Comparison of ENCODE assay signal across 29 cellular contexts in genomic region chr14:55908071-55908470, GRCh38.
"Had no signal": no experiment of that assay in that cellular context is flagged by ENCODE, and none has a peak within 500 bp of the region (broad histone marks: within the 10 kb centered on the region; RNA-seq: fewer than 3 reads in every experiment).

No MANE protein-coding gene starts in this region.

- H3K4me1 Mint-ChIP-seq: stimulated activated effector memory CD8-positive, alpha-beta T cell treated with anti-CD3 and anti-CD28 coated beads, Interleukin-12 subunit alpha, Interleukin-12 subunit beta, amount 100 ng/mL, for 72 hours; stimulated activated memory B cell treated with anti-CD40 and anti-IgM and Interleukin-4, amounts not matched to agents 10 μg/mL and 1 μg/mL and 100 μg/mL, for 72 hours; stimulated activated naive B cell treated with anti-CD40 and anti-IgM and Interleukin-4, amounts not matched to agents 10 μg/mL and 1 μg/mL and 100 μg/mL, for 72 hours; stimulated activated naive CD8-positive, alpha-beta T cell treated with anti-CD3 and anti-CD28 coated beads, Interleukin-15, amount 100 ng/mL, for 72 hours had no signal

- H3K27me3 Mint-ChIP-seq: stimulated activated memory B cell treated with anti-CD40 and anti-IgM and Interleukin-4, amounts not matched to agents 10 μg/mL and 1 μg/mL and 100 μg/mL, for 72 hours; stimulated activated naive CD8-positive, alpha-beta T cell treated with anti-CD3 and anti-CD28 coated beads, Interleukin-15, Interleukin-2, amounts not matched to agents 100 ng/mL and 50 ng/mL, for 24 hours; type B pancreatic cell had no signal

- DNase-seq: stimulated activated CD4-positive, alpha-beta T cell treated with anti-CD3 and anti-CD28 coated beads, Interleukin-2, amount 100 ng/mL, for 48 hours; stimulated activated CD4-positive, alpha-beta T cell treated with anti-CD3 and anti-CD28 coated beads, Interleukin-4, amount 100 ng/mL, for 1 hour; stimulated activated CD4-positive, alpha-beta T cell treated with anti-CD3 and anti-CD28 coated beads, Interleukin-4, amount 100 ng/mL, for 24 hours; stimulated activated CD4-positive, alpha-beta T cell treated with anti-CD3 and anti-CD28 coated beads, Interleukin-4, amount 100 ng/mL, for 4 hours; stimulated activated CD8-positive, alpha-beta memory T cell treated with anti-CD3 and anti-CD28 coated beads, Interleukin-4, amount 100 ng/mL, for 48 hours; stimulated activated naive B cell treated with anti-CD40 and anti-IgM and Interleukin-4, amounts not matched to agents 10 μg/mL and 1 μg/mL and 100 μg/mL, for 72 hours; stimulated activated naive CD4-positive, alpha-beta T cell; stimulated activated naive CD4-positive, alpha-beta T cell treated with Interleukin-2 at 50 U/mL for 16 hours; stimulated activated naive CD8-positive, alpha-beta T cell treated with anti-CD3 and anti-CD28 coated beads, Interleukin-15, amount 100 ng/mL, for 72 hours; stimulated activated naive CD8-positive, alpha-beta T cell treated with anti-CD3 and anti-CD28 coated beads, Interleukin-15, Interleukin-2, amounts not matched to agents 100 U/mL and 50 U/mL, for 24 hours; stomach; substantia nigra; testis; thyroid gland; tibial artery; transverse colon; trophoblast cell; upper lobe of left lung; upper lobe of right lung; uterus had no signal

- H3K27ac Mint-ChIP-seq: stimulated activated effector memory CD8-positive, alpha-beta T cell treated with anti-CD3 and anti-CD28 coated beads, Interleukin-12 subunit alpha, Interleukin-12 subunit beta, amount 100 ng/mL, for 72 hours; stimulated activated memory B cell treated with anti-CD40 and anti-IgM and Interleukin-4, amounts not matched to agents 10 μg/mL and 1 μg/mL and 100 μg/mL, for 72 hours; stimulated activated naive B cell treated with anti-CD40 and anti-IgM and Interleukin-4, amounts not matched to agents 10 μg/mL and 1 μg/mL and 100 μg/mL, for 72 hours; stimulated activated naive CD8-positive, alpha-beta T cell treated with anti-CD3 and anti-CD28 coated beads, Interleukin-15, amount 100 ng/mL, for 72 hours; stimulated activated naive CD8-positive, alpha-beta T cell treated with anti-CD3 and anti-CD28 coated beads, Interleukin-15, Interleukin-2, amounts not matched to agents 100 ng/mL and 50 ng/mL, for 24 hours; type B pancreatic cell had no signal

- FAIRE-seq: urothelium cell line had no signal

- ATAC-seq: stimulated activated effector memory CD8-positive, alpha-beta T cell treated with anti-CD3 and anti-CD28 coated beads, Interleukin-12 subunit alpha, Interleukin-12 subunit beta, amount 100 ng/mL, for 72 hours; stimulated activated memory B cell treated with anti-CD40 and anti-IgM and Interleukin-4, amounts not matched to agents 10 μg/mL and 1 μg/mL and 100 μg/mL, for 72 hours; stimulated activated naive B cell treated with anti-CD40 and anti-IgM and Interleukin-4, amounts not matched to agents 10 μg/mL and 1 μg/mL and 100 μg/mL, for 72 hours; stimulated activated naive CD8-positive, alpha-beta T cell treated with anti-CD3 and anti-CD28 coated beads, Interleukin-15, amount 100 ng/mL, for 72 hours; stimulated activated naive CD8-positive, alpha-beta T cell treated with anti-CD3 and anti-CD28 coated beads, Interleukin-15, Interleukin-2, amounts not matched to agents 100 U/mL and 50 U/mL, for 24 hours; upper lobe of right lung had no signal

- H3K4me1 ChIP-seq: stomach, suprapubic skin, thyroid gland, transverse colon, upper lobe of left lung, upper lobe of right lung, uterus, vagina had no signal

- H3K36me3 Mint-ChIP-seq: stimulated activated effector memory CD8-positive, alpha-beta T cell treated with anti-CD3 and anti-CD28 coated beads, Interleukin-12 subunit alpha, Interleukin-12 subunit beta, amount 100 ng/mL, for 72 hours; stimulated activated memory B cell treated with anti-CD40 and anti-IgM and Interleukin-4, amounts not matched to agents 10 μg/mL and 1 μg/mL and 100 μg/mL, for 72 hours; stimulated activated naive B cell treated with anti-CD40 and anti-IgM and Interleukin-4, amounts not matched to agents 10 μg/mL and 1 μg/mL and 100 μg/mL, for 72 hours; type B pancreatic cell had no signal

- H3K36me3 ChIP-seq: stomach, suprapubic skin, thoracic aorta, thyroid gland, tibial artery, tibial nerve, transverse colon, upper lobe of left lung, upper lobe of right lung, uterus, vagina had no signal

- H3K27ac ChIP-seq: stomach, suprapubic skin, testis, thoracic aorta, thyroid gland, tibial artery, tibial nerve, transverse colon, upper lobe of left lung, upper lobe of right lung, uterus, vagina had no signal

- H3K4me3 Mint-ChIP-seq: stimulated activated effector memory CD8-positive, alpha-beta T cell treated with anti-CD3 and anti-CD28 coated beads, Interleukin-12 subunit alpha, Interleukin-12 subunit beta, amount 100 ng/mL, for 72 hours; stimulated activated memory B cell treated with anti-CD40 and anti-IgM and Interleukin-4, amounts not matched to agents 10 μg/mL and 1 μg/mL and 100 μg/mL, for 72 hours; stimulated activated naive B cell treated with anti-CD40 and anti-IgM and Interleukin-4, amounts not matched to agents 10 μg/mL and 1 μg/mL and 100 μg/mL, for 72 hours; stimulated activated naive CD8-positive, alpha-beta T cell treated with anti-CD3 and anti-CD28 coated beads, Interleukin-15, amount 100 ng/mL, for 72 hours; stimulated activated naive CD8-positive, alpha-beta T cell treated with anti-CD3 and anti-CD28 coated beads, Interleukin-15, Interleukin-2, amounts not matched to agents 100 ng/mL and 50 ng/mL, for 24 hours; type B pancreatic cell had no signal

- H3K9me3 ChIP-seq: stomach, suprapubic skin, testis, thoracic aorta, thyroid gland, tibial artery, tibial nerve, transverse colon, upper lobe of left lung, upper lobe of right lung, uterus, vagina had no signal

- H3K27me3 ChIP-seq: stomach, suprapubic skin, testis, thyroid gland, tibial artery, tibial nerve, transverse colon, upper lobe of left lung, upper lobe of right lung, uterus, vagina had no signal

- H3K4me3 ChIP-seq: stomach, suprapubic skin, testis, thoracic aorta, thyroid gland, tibial artery, tibial nerve, transverse colon, upper lobe of left lung, upper lobe of right lung, uterus, vagina had no signal

- H3K9me3 Mint-ChIP-seq: stimulated activated effector memory CD8-positive, alpha-beta T cell treated with anti-CD3 and anti-CD28 coated beads, Interleukin-12 subunit alpha, Interleukin-12 subunit beta, amount 100 ng/mL, for 72 hours; stimulated activated memory B cell treated with anti-CD40 and anti-IgM and Interleukin-4, amounts not matched to agents 10 μg/mL and 1 μg/mL and 100 μg/mL, for 72 hours; stimulated activated naive B cell treated with anti-CD40 and anti-IgM and Interleukin-4, amounts not matched to agents 10 μg/mL and 1 μg/mL and 100 μg/mL, for 72 hours; stimulated activated naive CD8-positive, alpha-beta T cell treated with anti-CD3 and anti-CD28 coated beads, Interleukin-15, amount 100 ng/mL, for 72 hours; stimulated activated naive CD8-positive, alpha-beta T cell treated with anti-CD3 and anti-CD28 coated beads, Interleukin-15, Interleukin-2, amounts not matched to agents 100 ng/mL and 50 ng/mL, for 24 hours; type B pancreatic cell had no signal
